In genomic region chr17:64343071-64343774, GRCh38 we compare ENCODE assay signal across 14 cellular contexts. TPM values are rescaled to one million over a fixed set of nuclear protein-coding genes. Genes with fewer than 3 reads are reported as not detected.
A peak's percentile ranks its signal among the peaks of the same experiment; 100 is the strongest.
DNase-seq lines count a peak whose midpoint lies in the region; ATAC-seq lines count a peak whose summit lies in the region.
"Had no signal": no experiment of that assay in that cellular context is flagged by ENCODE, and none has a peak within 500 bp of the region (broad histone marks: within the 10 kb centered on the region; RNA-seq: fewer than 3 reads in every experiment).

No MANE protein-coding gene starts in this region.

- WGBS in mesenchymal stem cell = 77% methylated on average over 6 of the region's 7 CpGs
- WGBS in thymus = 88% methylated on average over 7 of the region's 7 CpGs

- H3K27me3 ChIP-seq in mesenchymal stem cell (ENCODE audit: control insufficient read depth in 1 of 2, insufficient read depth in 1 of 2, low read length in 2 of 2) = peaks cover 0 to 4% of the 10 kb centered on the region in 2 experiments
- H3K27me3 ChIP-seq in thymus (ENCODE audit: control insufficient read depth, insufficient read depth) = no peaks in the 10 kb centered on the region

- no peaks in the 10 kb centered on the region for H3K9me3 ChIP-seq in mesenchymal stem cell (ENCODE audit: control insufficient read depth, low read length)
- H3K9me3 ChIP-seq in thymus (ENCODE audit: control insufficient read depth) = no peaks in the 10 kb centered on the region

- H3K27ac ChIP-seq in mesenchymal stem cell (ENCODE audit: low read length, poor library complexity, severe bottlenecking) (no peak overlapping the region), thymus (ENCODE audit: low read depth) (peak overlapping the region; percentile 60)

- no peak for ATAC-seq in activated T-cell treated with anti-CD3 and anti-CD28 coated beads, Interleukin-2, amount 50 U/mL, for 72 hours (replicated peaks in 1 of 2)
- ATAC-seq in central memory CD8-positive, alpha-beta T cell (replicated peaks; ENCODE audit: extremely low read depth, poor library complexity, severe bottlenecking) = no peak
- ATAC-seq in GM21447 (IDR thresholded peaks at IDR 0.05; ENCODE audit: unreplicated experiment) = no peak

- peaks cover 8% of the 10 kb centered on the region for H3K36me3 Mint-ChIP-seq in activated T-cell treated with anti-CD3 and anti-CD28 coated beads, Interleukin-2, amount 50 U/mL, for 24 hours (ENCODE audit: low read depth)
- peaks cover 0 to 2% of the 10 kb centered on the region in 2 donors for H3K36me3 Mint-ChIP-seq in activated T-cell treated with anti-CD3 and anti-CD28 coated beads, Interleukin-2, amount 50 U/mL, for 72 hours (ENCODE audit: insufficient read depth in 2 of 2)
- peaks cover 50% of the 10 kb centered on the region for H3K36me3 Mint-ChIP-seq in central memory CD8-positive, alpha-beta T cell (ENCODE audit: insufficient read depth)

- no peak overlapping the region for H2BK120ac ChIP-seq in mesenchymal stem cell (ENCODE audit: low read depth, low read length)

- peak overlapping the region; percentile 41 to 89 for H3K18ac ChIP-seq in mesenchymal stem cell (ENCODE audit: low read depth in 1 of 2, low read length in 2 of 2)

- H2BK15ac ChIP-seq in mesenchymal stem cell (ENCODE audit: low read depth, poor library complexity, severe bottlenecking) = no peak overlapping the region

- no peak overlapping the region for H2AK5ac ChIP-seq in mesenchymal stem cell (ENCODE audit: low read length, severe bottlenecking)

- H2BK12ac ChIP-seq in mesenchymal stem cell (ENCODE audit: low read length in 2 of 2) = peak overlapping the region in 1 of 2 experiments; percentile 87

- no peak for DNase-seq in activated T-cell treated with anti-CD3 and anti-CD28 coated beads, Interleukin-2, amount 50 U/mL, for 24 hours
- DNase-seq in activated T-cell treated with anti-CD3 and anti-CD28 coated beads, Interleukin-2, amount 50 U/mL, for 72 hours = no peak
- no peak for DNase-seq in central memory CD8-positive, alpha-beta T cell (ENCODE audit: low spot score in 2 of 2)
- DNase-seq in mesenchymal stem cell (no peak), head of caudate nucleus (no peak)
- DNase-seq in activated T-cell treated with anti-CD3 and anti-CD28 coated beads, Interleukin-2, amount 50 U/mL, for 48 hours = no peak
- DNase-seq: activated B cell treated with CpG ODN at 0.5 μM for 24 hours, cerebellar nuclear complex, H7, SIG-M5 had no signal

- H3K23ac ChIP-seq in mesenchymal stem cell (ENCODE audit: low read length in 2 of 2) = no peak overlapping the region

- no peaks in the 10 kb centered on the region for H3K79me1 ChIP-seq in mesenchymal stem cell (replicated peaks; ENCODE audit: low read length, poor library complexity, severe bottlenecking)

- H3K9ac ChIP-seq in mesenchymal stem cell (ENCODE audit: low read length) = no peak overlapping the region

- H3K27me3 Mint-ChIP-seq in activated T-cell treated with anti-CD3 and anti-CD28 coated beads, Interleukin-2, amount 50 U/mL, for 24 hours = no peaks in the 10 kb centered on the region
- H3K27me3 Mint-ChIP-seq in activated T-cell treated with anti-CD3 and anti-CD28 coated beads, Interleukin-2, amount 50 U/mL, for 72 hours (ENCODE audit: low read depth) = no peaks in the 10 kb centered on the region
- H3K27me3 Mint-ChIP-seq in central memory CD8-positive, alpha-beta T cell = no peaks in the 10 kb centered on the region
- H3K27me3 Mint-ChIP-seq: activated B cell treated with CpG ODN at 0.5 μM for 24 hours had no signal

- H4K91ac ChIP-seq in mesenchymal stem cell (ENCODE audit: low read length) = peak overlapping the region; percentile 76

- no peak overlapping the region for H2AFZ ChIP-seq in mesenchymal stem cell (ENCODE audit: low read depth, low read length)

- no peak overlapping the region for H3K4me2 ChIP-seq in mesenchymal stem cell (ENCODE audit: low read length, poor library complexity, severe bottlenecking)

- H3K4me3 ChIP-seq in mesenchymal stem cell (ENCODE audit: insufficient read depth in 1 of 2, low read depth in 1 of 2, low read length in 2 of 2) (no peak overlapping the region), thymus (ENCODE audit: low read length) (no peak overlapping the region)

- H3K36me3 ChIP-seq in mesenchymal stem cell (ENCODE audit: control insufficient read depth in 1 of 2, insufficient read depth in 2 of 2, low read depth in 1 of 2, low read length in 2 of 2) (peaks cover 0 to 13% of the 10 kb centered on the region in 2 experiments), thymus (ENCODE audit: control insufficient read depth, insufficient read depth) (peaks cover 49% of the 10 kb centered on the region)

- H3K4me3 Mint-ChIP-seq in activated T-cell treated with anti-CD3 and anti-CD28 coated beads, Interleukin-2, amount 50 U/mL, for 24 hours = no peak overlapping the region
- H3K4me3 Mint-ChIP-seq in activated T-cell treated with anti-CD3 and anti-CD28 coated beads, Interleukin-2, amount 50 U/mL, for 72 hours = no peak overlapping the region
- H3K4me3 Mint-ChIP-seq in central memory CD8-positive, alpha-beta T cell = no peak overlapping the region
- H3K4me3 Mint-ChIP-seq: activated B cell treated with CpG ODN at 0.5 μM for 24 hours had no signal

- peak overlapping the region; percentile 21 to 35 for H3K4ac ChIP-seq in mesenchymal stem cell (ENCODE audit: low read depth in 1 of 2, low read length in 2 of 2)

- peaks cover 16% of the 10 kb centered on the region for H3K4me1 ChIP-seq in mesenchymal stem cell (ENCODE audit: control insufficient read depth, insufficient read depth, low read depth, low read length)
- no peaks in the 10 kb centered on the region for H3K4me1 ChIP-seq in thymus (ENCODE audit: control insufficient read depth, insufficient read depth, low read length)

- H4K8ac ChIP-seq in mesenchymal stem cell (ENCODE audit: low read length) = peak overlapping the region; percentile 13

- H3K14ac ChIP-seq in mesenchymal stem cell (ENCODE audit: low read length in 2 of 2) = peak overlapping the region in 1 of 2 experiments; percentile 71

- no peak overlapping the region for H2BK5ac ChIP-seq in mesenchymal stem cell (ENCODE audit: low read depth, low read length, poor library complexity, severe bottlenecking)

- H3K9me3 Mint-ChIP-seq in activated T-cell treated with anti-CD3 and anti-CD28 coated beads, Interleukin-2, amount 50 U/mL, for 24 hours = no peaks in the 10 kb centered on the region
- no peaks in the 10 kb centered on the region for H3K9me3 Mint-ChIP-seq in activated T-cell treated with anti-CD3 and anti-CD28 coated beads, Interleukin-2, amount 50 U/mL, for 72 hours
- no peaks in the 10 kb centered on the region for H3K9me3 Mint-ChIP-seq in central memory CD8-positive, alpha-beta T cell
- H3K9me3 Mint-ChIP-seq: activated B cell treated with CpG ODN at 0.5 μM for 24 hours had no signal

- H3K27ac Mint-ChIP-seq in activated T-cell treated with anti-CD3 and anti-CD28 coated beads, Interleukin-2, amount 50 U/mL, for 24 hours = peak overlapping the region; percentile 6
- no peak overlapping the region for H3K27ac Mint-ChIP-seq in activated T-cell treated with anti-CD3 and anti-CD28 coated beads, Interleukin-2, amount 50 U/mL, for 72 hours
- H3K27ac Mint-ChIP-seq in central memory CD8-positive, alpha-beta T cell (ENCODE audit: low read depth) = peak overlapping the region; percentile 70
- H3K27ac Mint-ChIP-seq: activated B cell treated with CpG ODN at 0.5 μM for 24 hours had no signal

- peaks cover 16% of the 10 kb centered on the region for H3K4me1 Mint-ChIP-seq in activated T-cell treated with anti-CD3 and anti-CD28 coated beads, Interleukin-2, amount 50 U/mL, for 24 hours (ENCODE audit: low read depth)
- H3K4me1 Mint-ChIP-seq in activated T-cell treated with anti-CD3 and anti-CD28 coated beads, Interleukin-2, amount 50 U/mL, for 72 hours (ENCODE audit: low read depth) = peaks cover 26% of the 10 kb centered on the region
- peaks cover 14% of the 10 kb centered on the region for H3K4me1 Mint-ChIP-seq in central memory CD8-positive, alpha-beta T cell
- H3K4me1 Mint-ChIP-seq: activated B cell treated with CpG ODN at 0.5 μM for 24 hours had no signal

- intact Hi-C loops in head of caudate nucleus (cut with DNase I) = no loop called here

RNA-seq across cellular contexts. Expression of gene PECAM1, which starts 47.4 kb away (rescaled TPM):
- 10 to 100 TPM; 16.1 to 21.5 TPM for total RNA-seq in activated T-cell treated with anti-CD3 and anti-CD28 coated beads, Interleukin-2, amount 50 U/mL, for 72 hours
- polyA plus RNA-seq in mesenchymal stem cell (2013, experiment 1 of 2) = 0.18 TPM
- polyA plus RNA-seq in mesenchymal stem cell (2013, experiment 2 of 2) = 0.66 TPM
- polyA plus RNA-seq in thymus = 42.8 TPM
- polyA plus RNA-seq: AG04450, neural cell had no signal
